Comparison of ENCODE assay signal across 6 cellular contexts in the genomic region with DNA sequence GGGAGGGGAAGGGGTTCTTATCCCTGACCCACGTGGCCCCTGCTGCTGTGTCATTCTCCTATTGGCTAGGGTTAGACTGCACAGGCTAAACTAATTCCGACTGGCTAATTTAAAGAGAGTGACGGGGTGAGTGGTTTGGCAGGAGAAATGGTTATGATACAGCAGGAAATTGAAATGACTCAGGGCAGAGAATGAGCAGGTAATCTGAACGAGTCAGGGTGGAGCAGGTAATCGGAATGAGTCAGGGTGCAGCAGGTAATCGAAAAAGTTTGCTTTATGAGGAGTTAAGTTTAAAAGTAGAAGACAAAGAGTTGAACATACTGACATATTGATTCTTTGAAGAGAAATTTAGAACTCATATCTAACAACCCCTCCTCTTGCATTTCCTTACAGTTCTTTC. TPM values are rescaled to one million over a fixed set of nuclear protein-coding genes. Genes with fewer than 3 reads are reported as not detected.
A peak's percentile ranks its signal among the peaks of the same experiment; 100 is the strongest.
DNase-seq lines count a peak whose midpoint lies in the region; ATAC-seq, FAIRE-seq and TF ChIP-seq lines count a peak whose summit lies in the region.
"Not testable (repeated sequence)": the region's sequence is repeated elsewhere in the genome, so short reads cannot be mapped to it uniquely, and the experiment has no call there.

No MANE protein-coding gene starts in this region.

- H2AFZ ChIP-seq in K562 (ENCODE audit: low read depth, low read length) = not testable (repeated sequence)

- not testable (repeated sequence) for H3K9ac ChIP-seq in K562 (ENCODE audit: insufficient read depth in 1 of 2, low read depth in 2 of 2, low read length in 2 of 2)

- peak; percentile 36 for ATAC-seq in activated CD4-positive, alpha-beta T cell treated with anti-CD3 and anti-CD28 coated beads for 36 hours
- not testable (repeated sequence) for ATAC-seq in K562
- peak; percentile 75 for ATAC-seq in foreskin keratinocyte

- not testable (repeated sequence) for H3K27ac ChIP-seq in K562 (ENCODE audit: extremely low read depth, low read depth, low read length); foreskin keratinocyte

- in situ Hi-C loops in K562 (cut with MboI) = not testable (repeated sequence)

- TF ChIP-seq RAD21 in K562 (CRISPR knock-in tag; conservative IDR thresholded peaks at IDR 0.05 in 1 of 2, IDR thresholded peaks at IDR 0.05 in 1 of 2) = not testable (repeated sequence)

- not testable (repeated sequence) for TF ChIP-seq POLR2A in K562 (conservative IDR thresholded peaks at IDR 0.05)

- H3K36me3 ChIP-seq in K562 (ENCODE audit: control insufficient read depth, insufficient read depth, low read length) = peaks cover 20% of the 10 kb centered on the region; the same call in 2 of the 3 replicates

- not testable (repeated sequence) for H3K4me2 ChIP-seq in K562 (ENCODE audit: insufficient read depth, low read length)

- not testable (repeated sequence) for TF ChIP-seq EP300 in K562 (IDR thresholded peaks at IDR 0.05; ENCODE audit: low read length)

- not testable (repeated sequence) for TF ChIP-seq CTCF in K562 (IDR thresholded peaks at IDR 0.05 in 2 of 3, conservative IDR thresholded peaks at IDR 0.05 in 1 of 3; ENCODE audit: insufficient read depth in 2 of 3, low read depth in 1 of 3, low read length in 3 of 3); epithelial cell of esophagus (IDR thresholded peaks at IDR 0.05; ENCODE audit: insufficient read depth, low read depth, low read length, missing control alignments); foreskin keratinocyte (conservative IDR thresholded peaks at IDR 0.05)

- WGBS in K562 (ENCODE audit: insufficient coverage, low coverage, missing lambda C conversion rate) = 56% methylated on average over 6 of the region's 6 CpGs

- H3K4me1 Mint-ChIP-seq in activated CD4-positive, alpha-beta T cell treated with anti-CD3 and anti-CD28 coated beads for 36 hours = not testable (repeated sequence)

- CTCF ChIA-PET in activated CD4-positive, alpha-beta T cell treated with anti-CD3 and anti-CD28 coated beads for 36 hours (lab: Charles Lee); K562 (lab: Yijun Ruan, JAX; ENCODE audit: low intra/inter-chr PET ratio): not testable (repeated sequence)

- POLR2A ChIA-PET in activated CD4-positive, alpha-beta T cell treated with anti-CD3 and anti-CD28 coated beads for 36 hours (lab: Charles Lee) = not testable (repeated sequence)
- POLR2A ChIA-PET in K562 (lab: Yijun Ruan, JAX) = interaction anchor here (0.9 to 1.1 kb wide), 2 partner anchors 49 to 50 kb away, joined by 3 to 5 read pairs; no protein-coding TSS in a partner anchor

- H3K4me3 ChIP-seq in K562; epithelial cell of esophagus (ENCODE audit: low read length): not testable (repeated sequence)

- H3K27ac Mint-ChIP-seq in activated CD4-positive, alpha-beta T cell treated with anti-CD3 and anti-CD28 coated beads for 36 hours = not testable (repeated sequence)

- peaks cover 27% of the 10 kb centered on the region; the same call in 2 of the 3 replicates for H3K79me2 ChIP-seq in K562 (ENCODE audit: control insufficient read depth, insufficient read depth, low read length)

- H3K4me3 Mint-ChIP-seq in activated CD4-positive, alpha-beta T cell treated with anti-CD3 and anti-CD28 coated beads for 36 hours = not testable (repeated sequence)

- not testable (repeated sequence) for H3K27me3 Mint-ChIP-seq in activated CD4-positive, alpha-beta T cell treated with anti-CD3 and anti-CD28 coated beads for 36 hours

- not testable (repeated sequence) for H3K9me1 ChIP-seq in K562 (ENCODE audit: control insufficient read depth, insufficient read depth, low read length)

- not testable (repeated sequence) for FAIRE-seq in K562 (lab: Jason Lieb, UNC)

- H3K9me3 Mint-ChIP-seq in activated CD4-positive, alpha-beta T cell treated with anti-CD3 and anti-CD28 coated beads for 36 hours (ENCODE audit: low read depth) = not testable (repeated sequence)

- not testable (repeated sequence) for BruUV-seq in K562 (replicated peaks; lab: Mats Ljungman, UMichigan)

- intact Hi-C loops in activated CD4-positive, alpha-beta T cell treated with anti-CD3 and anti-CD28 coated beads for 36 hours (cut with DNase I, micrococcal nuclease); K562 (cut with micrococcal nuclease): not testable (repeated sequence)

- not testable (repeated sequence) for H3K27me3 ChIP-seq in K562 (ENCODE audit: control insufficient read depth in 2 of 2, insufficient read depth in 2 of 2, low read length in 2 of 2); foreskin keratinocyte

- DNase-seq in HT1080 (ENCODE audit: low read depth) = peak; percentile 45
- DNase-seq in activated CD4-positive, alpha-beta T cell treated with anti-CD3 and anti-CD28 coated beads for 36 hours = peak; percentile 14
- not testable (repeated sequence) for DNase-seq in K562 (ENCODE audit: extremely low read depth in 1 of 4, low spot score in 3 of 4)
- DNase-seq in epithelial cell of esophagus (ENCODE audit: low read depth) = peak; percentile 65
- peak in 1 of 2 donors; percentile 57 for DNase-seq in foreskin keratinocyte
- peak; percentile 9 for DNase-seq in stimulated activated CD4-positive, alpha-beta T cell treated with anti-CD3 and anti-CD28 coated beads, Interleukin-1b, Interleukin-23, amount 100 ng/mL, for 48 hours

- H3K4me1 ChIP-seq in K562 (replicated peaks in 1 of 2; ENCODE audit: control insufficient read depth in 2 of 2, insufficient read depth in 2 of 2, low read length in 2 of 2); foreskin keratinocyte: not testable (repeated sequence)

- H4K20me1 ChIP-seq in K562 (replicated peaks; ENCODE audit: control insufficient read depth, insufficient read depth, low read length) = not testable (repeated sequence)

- H3K36me3 Mint-ChIP-seq in activated CD4-positive, alpha-beta T cell treated with anti-CD3 and anti-CD28 coated beads for 36 hours (ENCODE audit: low read depth) = not testable (repeated sequence)

- not testable (repeated sequence) for H3K9me3 ChIP-seq in K562 (replicated peaks; ENCODE audit: control insufficient read depth, insufficient read depth, low read depth, low read length)

TF ChIP-seq in K562, 482 proteins besides CTCF, POLR2A, EP300 and RAD21:
- 0 out of 2 replicates have a peak, but pooled peaks have one; percentile 18 for TF ChIP-seq EP400 (IDR thresholded peaks at IDR 0.05)
- TF ChIP-seq FOXM1 (IDR thresholded peaks at IDR 0.05; ENCODE audit: low read depth) = peak; percentile 21; the same call in 1 of the 2 replicates
- not testable (repeated sequence) for TF ChIP-seq FOXM1 (CRISPR knock-in tag; IDR thresholded peaks at IDR 0.05; ENCODE audit: low read depth); MYBL2 (CRISPR knock-in tag; IDR thresholded peaks at IDR 0.05; ENCODE audit: borderline replicate concordance)
- peak; percentile 35; the same call in 1 of the 2 replicates for TF ChIP-seq MYBL2 (IDR thresholded peaks at IDR 0.05; ENCODE audit: low read depth)
- TF ChIP-seq, protein P1, sequence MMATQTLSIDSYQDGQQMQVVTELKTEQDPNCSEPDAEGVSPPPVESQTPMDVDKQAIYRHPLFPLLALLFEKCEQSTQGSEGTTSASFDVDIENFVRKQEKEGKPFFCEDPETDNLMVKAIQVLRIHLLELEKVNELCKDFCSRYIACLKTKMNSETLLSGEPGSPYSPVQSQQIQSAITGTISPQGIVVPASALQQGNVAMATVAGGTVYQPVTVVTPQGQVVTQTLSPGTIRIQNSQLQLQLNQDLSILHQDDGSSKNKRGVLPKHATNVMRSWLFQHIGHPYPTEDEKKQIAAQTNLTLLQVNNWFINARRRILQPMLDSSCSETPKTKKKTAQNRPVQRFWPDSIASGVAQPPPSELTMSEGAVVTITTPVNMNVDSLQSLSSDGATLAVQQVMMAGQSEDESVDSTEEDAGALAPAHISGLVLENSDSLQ (IDR thresholded peaks at IDR 0.05) = peak; percentile 47; the same call in 1 of the 2 replicates

RNA-seq across cellular contexts. Expression of a gene that starts 35.9 kb away (rescaled TPM):
- 3.9 and 4.9 TPM in 2 replicates for total RNA-seq in HT1080 (2014; rRNA removed; shearing (Covaris generic))
- 2.3 and 2.9 TPM in 2 replicates for polyA plus RNA-seq in HT1080 (2015; cell fraction: cytosol; rRNA removed)
- polyA plus RNA-seq in HT1080 (2015; cell fraction: nucleus; rRNA removed) = 13.6 and 17.1 TPM in 2 replicates
- total RNA-seq in activated CD4-positive, alpha-beta T cell treated with anti-CD3 and anti-CD28 coated beads for 36 hours = 1 to 10 TPM; 4.7 to 5.0 TPM
- 90.5 and 109 TPM in 2 replicates for total RNA-seq in K562 (2011; cell fraction: chromatin; rRNA removed; ENCODE audit: low replicate concordance)
- 65.2 and 67.4 TPM in 2 replicates for total RNA-seq in K562 (2011; cell fraction: nucleolus; rRNA removed)
- 60.1 and 75.0 TPM in 2 replicates for total RNA-seq in K562 (2011; cell fraction: nucleoplasm; rRNA removed)
- total RNA-seq in K562 (2014; rRNA removed) (4.5 and 6.7 TPM in 2 replicates), K562 (2014; rRNA removed; fragmentation: Illumina TruSeq; extraction: Trizol) (7.1 and 7.9 TPM in 2 replicates), K562 (2015; rRNA removed; fragmentation: Illumina TruSeq; extraction: Trizol) (5.0 and 5.6 TPM in 2 replicates), K562 (2021) (9.2 and 9.7 TPM in 2 replicates), foreskin keratinocyte (3.9 and 5.8 TPM in 2 replicates)
- polyA plus RNA-seq in K562 (2011; rRNA removed) (15.0 and 17.0 TPM in 2 replicates), K562 (2014; fragmentation: Illumina TruSeq; extraction: Trizol) (5.6 and 5.7 TPM in 2 replicates), K562 (2014; fragmentation: Nextera tagmentation; extraction: Ambion mirVana) (1 to 10 TPM; 2.2 to 3.4 TPM), K562 (2014; rRNA removed) (7.2 and 7.3 TPM in 2 replicates), foreskin keratinocyte (2.3 and 3.1 TPM in 2 replicates)
- 9.2 and 14.2 TPM in 2 replicates for polyA plus RNA-seq in K562 (2011; cell fraction: cytosol; rRNA removed)
- 62.4 and 68.7 TPM in 2 replicates for polyA plus RNA-seq in K562 (2011; cell fraction: nucleus; rRNA removed)
- 5.3 and 8.6 TPM in 2 replicates for polyA plus RNA-seq in K562 (2012)
- polyA minus RNA-seq in K562 (2011; rRNA and poly(A)+ RNA removed) = 31.8 and 34.7 TPM in 2 replicates
- polyA minus RNA-seq in K562 (2011; cell fraction: cytosol; rRNA and poly(A)+ RNA removed) = 6.3 and 8.8 TPM in 2 replicates
- 36.2 and 58.6 TPM in 2 replicates for polyA minus RNA-seq in K562 (2011; cell fraction: nucleus; rRNA and poly(A)+ RNA removed)
